In the genomic region with DNA sequence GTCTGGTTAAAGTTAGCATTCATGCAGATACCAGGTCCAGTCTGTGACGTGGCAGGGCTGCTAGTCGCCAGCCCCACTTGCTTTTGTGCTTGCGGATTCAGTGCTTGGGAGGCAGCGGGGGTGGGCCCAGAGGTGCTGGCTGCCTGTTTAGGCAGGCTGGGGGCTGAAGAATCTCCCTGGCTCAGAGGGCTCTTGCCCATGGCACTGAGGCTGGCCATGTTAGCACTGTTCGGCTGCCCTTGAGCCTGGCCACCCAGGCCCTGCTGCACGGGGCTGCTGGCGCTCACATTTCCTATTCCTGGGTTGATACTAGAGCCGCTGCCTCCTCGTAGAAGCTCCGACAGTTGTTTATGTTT, we compare ENCODE assay signal across 24 cellular contexts. TPM values are rescaled to one million over a fixed set of nuclear protein-coding genes. Genes with fewer than 3 reads are reported as not detected.
DNase-seq lines count a peak whose midpoint lies in the region; ATAC-seq and TF ChIP-seq lines count a peak whose summit lies in the region.
"Had no signal": no experiment of that assay in that cellular context is flagged by ENCODE, and none has a peak within 500 bp of the region (broad histone marks: within the 10 kb centered on the region; RNA-seq: fewer than 3 reads in every experiment).

No MANE protein-coding gene starts in this region.

- H3K4me1 ChIP-seq in OCI-LY7 (ENCODE audit: insufficient read depth, low read length, poor library complexity, severe bottlenecking) (peaks cover 8% of the 10 kb centered on the region), fibroblast of lung (ENCODE audit: control insufficient read depth, extremely low read depth, insufficient read depth, low read length) (peaks cover 15% of the 10 kb centered on the region), psoas muscle (peaks cover 30% of the 10 kb centered on the region), suprapubic skin (peaks cover 19% of the 10 kb centered on the region)

- H3K36me3 ChIP-seq in OCI-LY7 (ENCODE audit: insufficient read depth, low read length) = peaks cover 46% of the 10 kb centered on the region
- peaks cover 12% of the 10 kb centered on the region for H3K36me3 ChIP-seq in fibroblast of lung (ENCODE audit: control insufficient read depth, insufficient read depth, low read length)
- H3K36me3 ChIP-seq in psoas muscle (ENCODE audit: insufficient read depth in 1 of 2, low read depth in 1 of 2) = peaks cover 0 to 21% of the 10 kb centered on the region in 2 donors
- peaks cover 22% of the 10 kb centered on the region for H3K36me3 ChIP-seq in suprapubic skin

- H3K27me3 ChIP-seq in AG04450 (ENCODE audit: control insufficient read depth, insufficient read depth, low read length) (no peaks in the 10 kb centered on the region), fibroblast of lung (ENCODE audit: control insufficient read depth, insufficient read depth, low read length) (no peaks in the 10 kb centered on the region), psoas muscle (ENCODE audit: insufficient read depth in 3 of 3, low read length in 2 of 3) (no peaks in the 10 kb centered on the region), suprapubic skin (no peaks in the 10 kb centered on the region)
- H3K27me3 ChIP-seq: BLaER1 had no signal

- H3K4me2 ChIP-seq in OCI-LY7 (ENCODE audit: low read length) (no peak overlapping the region), fibroblast of lung (ENCODE audit: extremely low read depth, insufficient read depth, low read length) (peak overlapping the region; percentile 19)
- H3K4me2 ChIP-seq: BLaER1 had no signal

- TF ChIP-seq CTCF in AG04450 (IDR thresholded peaks at IDR 0.05; ENCODE audit: low read depth, low read length) = no peak
- no peak for TF ChIP-seq CTCF in OCI-LY7 (conservative IDR thresholded peaks at IDR 0.05; ENCODE audit: low read length)
- no peak for TF ChIP-seq CTCF in fibroblast of lung (conservative IDR thresholded peaks at IDR 0.05 in 1 of 2, IDR thresholded peaks at IDR 0.05 in 1 of 2; ENCODE audit: low read depth in 1 of 2, low read length in 2 of 2)
- TF ChIP-seq CTCF in psoas muscle (IDR thresholded peaks at IDR 0.05) = no peak
- TF ChIP-seq CTCF in suprapubic skin (IDR thresholded peaks at IDR 0.05) = no peak

- peaks cover 7% of the 10 kb centered on the region; the same call in 1 of the 2 replicates for H4K20me1 ChIP-seq in OCI-LY7 (ENCODE audit: insufficient read depth, low read length)
- H4K20me1 ChIP-seq in fibroblast of lung (ENCODE audit: control insufficient read depth, extremely low read depth, insufficient read depth, low read length) = peaks cover 7% of the 10 kb centered on the region

- H2AFZ ChIP-seq in OCI-LY7 (ENCODE audit: low read length) = no peak overlapping the region
- no peak overlapping the region for H2AFZ ChIP-seq in fibroblast of lung (ENCODE audit: low read length)
- H2AFZ ChIP-seq: parathyroid adenoma had no signal

- TSS peak; percentile 70 for BruUV-seq in OCI-LY7 (replicated peaks; lab: Mats Ljungman, UMichigan)

- ATAC-seq in psoas muscle (no peak), HG02642 (IDR thresholded peaks at IDR 0.05; ENCODE audit: poor library complexity, unreplicated experiment) (no peak), GM21786 (IDR thresholded peaks at IDR 0.05; ENCODE audit: unreplicated experiment) (no peak)
- ATAC-seq: left colon; naive thymus-derived CD4-positive, alpha-beta T cell; stimulated activated naive CD8-positive, alpha-beta T cell treated with anti-CD3 and anti-CD28 coated beads, Interleukin-15, amount 100 ng/mL, for 72 hours had no signal

- CTCF ChIA-PET in AG04450 (lab: Charles Lee) = interaction anchor here (0.6 kb wide), 1 partner anchor 439 kb away, joined by 3 read pairs; no protein-coding TSS in a partner anchor
- CTCF ChIA-PET in OCI-LY7 (lab: Charles Lee; ENCODE audit: unreplicated experiment) = no interaction called here

- POLR2A ChIA-PET in AG04450 (lab: Yijun Ruan, JAX) (no interaction called here), OCI-LY7 (lab: Charles Lee) (no interaction called here)

- 78 to 83% (median 79%) methylated on average over 10 of the region's 10 CpGs for WGBS in psoas muscle, 3 donors
- WGBS in suprapubic skin = 70% methylated on average over 3 of the region's 10 CpGs

- H3K9me3 ChIP-seq in AG04450 (ENCODE audit: control insufficient read depth, insufficient read depth, low read length) = no peaks in the 10 kb centered on the region; the same call in 1 of the 2 replicates
- no peaks in the 10 kb centered on the region for H3K9me3 ChIP-seq in OCI-LY7 (ENCODE audit: low read length)
- no peaks in the 10 kb centered on the region for H3K9me3 ChIP-seq in fibroblast of lung (ENCODE audit: control insufficient read depth, insufficient read depth, low read depth, low read length)
- no peaks in the 10 kb centered on the region for H3K9me3 ChIP-seq in psoas muscle
- no peaks in the 10 kb centered on the region for H3K9me3 ChIP-seq in suprapubic skin

- no peak overlapping the region for H3K9ac ChIP-seq in fibroblast of lung (ENCODE audit: insufficient read depth, low read length)
- H3K9ac ChIP-seq: BLaER1, parathyroid adenoma had no signal

- H3K27ac ChIP-seq in AG04450 (ENCODE audit: low read depth, low read length) (peak overlapping the region; percentile 77), OCI-LY7 (ENCODE audit: low read depth, low read length, poor library complexity, severe bottlenecking) (no peak overlapping the region), fibroblast of lung (ENCODE audit: insufficient read depth, low read length) (peak overlapping the region; percentile 51), psoas muscle (peak overlapping the region; percentile 16), suprapubic skin (no peak overlapping the region)
- H3K27ac ChIP-seq: BLaER1, parathyroid adenoma had no signal

- intact Hi-C loops in OCI-LY7 (cut with micrococcal nuclease; ENCODE audit: unreplicated experiment) = no loop called here
- intact Hi-C loops in psoas muscle (cut with DNase I) = no loop called here

- H3K79me2 ChIP-seq in OCI-LY7 (ENCODE audit: insufficient read depth, low read depth, low read length) (peaks cover 50% of the 10 kb centered on the region), fibroblast of lung (ENCODE audit: control insufficient read depth, insufficient read depth, low read length) (peaks cover 87% of the 10 kb centered on the region)

- no peak for TF ChIP-seq EP300 in suprapubic skin (IDR thresholded peaks at IDR 0.05)

- no peaks in the 10 kb centered on the region for H3K9me2 ChIP-seq in OCI-LY7 (ENCODE audit: insufficient read depth, low read length)

- no peak for DNase-seq in AG04450 (ENCODE audit: low read depth, low spot score)
- DNase-seq in OCI-LY7 (ENCODE audit: low spot score) = no peak
- DNase-seq in fibroblast of lung (ENCODE audit: low read depth in 2 of 2) = no peak
- DNase-seq in psoas muscle = no peak
- DNase-seq in HK-2 (ENCODE audit: unreplicated experiment) = no peak
- no peak for DNase-seq in suprapubic skin (ENCODE audit: low spot score in 2 of 2)
- DNase-seq: activated B cell treated with CpG ODN at 0.5 μM for 24 hours; activated CD4-positive, alpha-beta T cell treated with anti-CD3 and anti-CD28 coated beads, Interleukin-2, amount 50 U/mL, for 4 hours; activated CD8-positive, alpha-beta memory T cell treated with anti-CD3 and anti-CD28 coated beads, Interleukin-2, amount 50 U/mL, for 4 hours; COR-L47; HCEC 1CT; left colon; mesendoderm; naive thymus-derived CD4-positive, alpha-beta T cell; NCI-H1105; NCI-H2029; NCI-H82; SHP77; stimulated activated naive CD8-positive, alpha-beta T cell treated with anti-CD3 and anti-CD28 coated beads, Interleukin-15, amount 100 ng/mL, for 72 hours; T1000 had no signal

- no peak overlapping the region for H3K4me3 ChIP-seq in AG04450 (ENCODE audit: low read depth, low read length)
- H3K4me3 ChIP-seq in OCI-LY7 (ENCODE audit: low read depth, low read length, poor library complexity, severe bottlenecking) = no peak overlapping the region
- no peak overlapping the region for H3K4me3 ChIP-seq in fibroblast of lung (replicated peaks in 1 of 4; ENCODE audit: control extremely low read depth in 1 of 4, insufficient read depth in 1 of 4, low read depth in 3 of 4, low read length in 4 of 4)
- H3K4me3 ChIP-seq in psoas muscle = no peak overlapping the region
- no peak overlapping the region for H3K4me3 ChIP-seq in suprapubic skin
- H3K4me3 ChIP-seq: BLaER1 had no signal

- no peak for TF ChIP-seq POLR2A in suprapubic skin (IDR thresholded peaks at IDR 0.05)

RNA-seq across cellular contexts. Expression of a gene that starts 30.0 kb away (rescaled TPM):
- polyA plus RNA-seq in AG04450 (2011; rRNA removed) (9.8 and 14.3 TPM in 2 replicates), fibroblast of lung (6.1 and 8.0 TPM in 2 replicates), psoas muscle (10 to 100 TPM in 2 of 3 donors, 1 to 10 TPM in 1; 7.1 to 31.0 (median 10.1) TPM)
- polyA minus RNA-seq in AG04450 (2011; rRNA and poly(A)+ RNA removed) = 37.9 and 43.8 TPM in 2 replicates
- total RNA-seq in OCI-LY7 (2014; rRNA removed; shearing (Covaris generic)) = 33.0 and 36.0 TPM in 2 replicates
- total RNA-seq in OCI-LY7 (2022) (72.3 and 75.8 TPM in 2 replicates), fibroblast of lung (16.2 and 22.6 TPM in 2 replicates), psoas muscle (10 to 100 TPM; 44.1 to 54.9 (median 50.8) TPM), suprapubic skin (100 to 1,000 TPM in 3 of 4 donors, 10 to 100 TPM in 1; 76.3 to 152 (median 105) TPM)
- 14.5 and 24.9 TPM in 2 replicates for polyA plus RNA-seq in fibroblast of lung (2012)
- polyA minus RNA-seq in fibroblast of lung (ENCODE audit: low replicate concordance) = 57.1 and 89.5 TPM in 2 replicates

Comparison
In these comparisons a context has a peak if more than half of its experiments do, and no peak if none do; other contexts are left out.
1. H3K27ac ChIP-seq: peak in AG04450 (single experiment), fibroblast of lung (single experiment) and psoas muscle (single experiment); none in OCI-LY7 (single experiment) and suprapubic skin (single experiment).